ENCODE assay signal across 21 cellular contexts in the genomic region with DNA sequence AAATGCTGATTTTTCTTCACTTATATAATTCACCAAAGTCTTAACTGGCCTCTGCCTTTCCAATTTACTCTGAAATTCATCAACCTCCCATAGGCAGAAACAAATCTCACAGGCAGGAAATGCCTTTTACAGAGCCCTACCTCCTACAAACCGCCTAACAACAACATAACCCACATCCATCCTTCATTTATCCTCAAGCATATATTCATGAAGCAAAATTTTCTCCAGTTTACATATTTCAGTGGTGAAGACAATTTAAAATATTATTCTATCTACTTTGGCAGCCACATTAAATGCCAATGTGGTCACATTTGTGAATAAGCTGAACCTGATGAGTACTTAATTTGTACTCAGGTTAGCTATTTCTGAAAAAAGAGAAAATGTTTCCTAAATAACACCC.
"Had no signal": no experiment of that assay in that cellular context is flagged by ENCODE, and none has a peak within 500 bp of the region (broad histone marks: within the 10 kb centered on the region; RNA-seq: fewer than 3 reads in every experiment).

No MANE protein-coding gene starts in this region.

- H3K9me3 Mint-ChIP-seq: effector memory CD8-positive, alpha-beta T cell had no signal

- H3K36me3 ChIP-seq: right atrium auricular region, transverse colon had no signal

- H3K27me3 ChIP-seq: esophagus squamous epithelium, right atrium auricular region, sigmoid colon, stomach, transverse colon had no signal

- H3K27ac ChIP-seq: esophagus squamous epithelium, right atrium auricular region, sigmoid colon, skin epidermis, stomach, thoracic aorta, transverse colon had no signal

- H3K27ac Mint-ChIP-seq: effector memory CD8-positive, alpha-beta T cell had no signal

- H3K4me3 ChIP-seq: esophagus squamous epithelium, lung, right atrium auricular region, sigmoid colon, skin epidermis, stomach, thoracic aorta, transverse colon had no signal

- H3K4me3 Mint-ChIP-seq: effector memory CD8-positive, alpha-beta T cell; naive B cell had no signal

- H3K27me3 Mint-ChIP-seq: effector memory CD8-positive, alpha-beta T cell; naive B cell had no signal

- DNase-seq: cortex of kidney; effector memory CD8-positive, alpha-beta T cell; esophagus squamous epithelium; foreskin melanocyte; head of caudate nucleus; hippocampal formation; left colon; left ventricle myocardium superior; mesenchymal stem cell; naive B cell; posterior cingulate gyrus; sigmoid colon; stimulated activated CD4-positive, alpha-beta T cell treated with anti-CD3 and anti-CD28 coated beads, Interleukin-2, amount 100 ng/mL, for 24 hours; stimulated activated naive CD4-positive, alpha-beta T cell; stomach; substantia nigra; transverse colon had no signal

- ATAC-seq: effector memory CD8-positive, alpha-beta T cell; left colon; left ventricle myocardium superior had no signal

- H3K4me1 ChIP-seq: esophagus squamous epithelium had no signal

- H3K9me3 ChIP-seq: esophagus squamous epithelium, right atrium auricular region, sigmoid colon, stomach, thoracic aorta, transverse colon had no signal
